11 cellular contexts compared by ENCODE assay signal in genomic region chr2:86855981-86856380, GRCh38. TPM values are rescaled to one million over a fixed set of nuclear protein-coding genes. Genes with fewer than 3 reads are reported as not detected.
A peak's percentile ranks its signal among the peaks of the same experiment; 100 is the strongest.
DNase-seq lines count a peak whose midpoint lies in the region; ATAC-seq and TF ChIP-seq lines count a peak whose summit lies in the region.
"Not testable (repeated sequence)": the region's sequence is repeated elsewhere in the genome, so short reads cannot be mapped to it uniquely, and the experiment has no call there.
"Had no signal": no experiment of that assay in that cellular context is flagged by ENCODE, and none has a peak within 500 bp of the region (broad histone marks: within the 10 kb centered on the region; RNA-seq: fewer than 3 reads in every experiment).

No MANE protein-coding gene starts in this region.

- H3K4me1 ChIP-seq in cardiac muscle cell (ENCODE audit: low read depth); lower lobe of right lung: not testable (repeated sequence)

- not testable (repeated sequence) for H3K27me3 Mint-ChIP-seq in activated naive CD8-positive, alpha-beta T cell treated with anti-CD3 and anti-CD28 coated beads, Interleukin-2, amount 50 U/mL, for 24 hours; stimulated activated naive CD8-positive, alpha-beta T cell treated with anti-CD3 and anti-CD28 coated beads, Interleukin-15, Interleukin-2, amounts not matched to agents 100 ng/mL and 50 ng/mL, for 24 hours

- H3K36me3 Mint-ChIP-seq in activated naive CD8-positive, alpha-beta T cell treated with anti-CD3 and anti-CD28 coated beads, Interleukin-2, amount 50 U/mL, for 24 hours (ENCODE audit: low read depth) = peaks cover 25% of the 10 kb centered on the region
- H3K36me3 Mint-ChIP-seq in stimulated activated naive CD8-positive, alpha-beta T cell treated with anti-CD3 and anti-CD28 coated beads, Interleukin-15, Interleukin-2, amounts not matched to agents 100 ng/mL and 50 ng/mL, for 24 hours (ENCODE audit: low read depth) = peaks cover 26% of the 10 kb centered on the region

- peaks cover 54% of the 10 kb centered on the region for H3K4me1 Mint-ChIP-seq in activated naive CD8-positive, alpha-beta T cell treated with anti-CD3 and anti-CD28 coated beads, Interleukin-2, amount 50 U/mL, for 24 hours
- peaks cover 51% of the 10 kb centered on the region for H3K4me1 Mint-ChIP-seq in stimulated activated naive CD8-positive, alpha-beta T cell treated with anti-CD3 and anti-CD28 coated beads, Interleukin-15, Interleukin-2, amounts not matched to agents 100 ng/mL and 50 ng/mL, for 24 hours (ENCODE audit: low read depth)

- intact Hi-C loops in lower lobe of right lung (cut with DNase I) = not testable (repeated sequence)

- not testable (repeated sequence) for H3K27ac ChIP-seq in cardiac muscle cell, lower lobe of right lung

- peak overlapping the region; percentile 80 for H3K27ac Mint-ChIP-seq in activated naive CD8-positive, alpha-beta T cell treated with anti-CD3 and anti-CD28 coated beads, Interleukin-2, amount 50 U/mL, for 24 hours
- peak overlapping the region; percentile 86 for H3K27ac Mint-ChIP-seq in stimulated activated naive CD8-positive, alpha-beta T cell treated with anti-CD3 and anti-CD28 coated beads, Interleukin-15, Interleukin-2, amounts not matched to agents 100 ng/mL and 50 ng/mL, for 24 hours

- peak; percentile 4 for DNase-seq in ELR (ENCODE audit: low read depth)
- peak; percentile 11 for DNase-seq in SK-MEL-5 (ENCODE audit: low read depth, low spot score)
- DNase-seq in activated naive CD8-positive, alpha-beta T cell treated with anti-CD3 and anti-CD28 coated beads, Interleukin-2, amount 50 U/mL, for 24 hours = not testable (repeated sequence)
- DNase-seq in cardiac fibroblast (ENCODE audit: low read depth in 2 of 2) = peak; percentile 30 to 44
- DNase-seq in cardiac muscle cell (ENCODE audit: low read depth in 1 of 2, low spot score in 1 of 2) = peak; percentile 65 to 71
- peak; percentile 60 for DNase-seq in lower lobe of right lung

- H3K4me3 ChIP-seq in cardiac fibroblast (replicated peaks in 1 of 2; ENCODE audit: low read depth in 2 of 2, low read length in 2 of 2); cardiac muscle cell; lower lobe of right lung: not testable (repeated sequence)

- peak overlapping the region; percentile 56 for H3K4me3 Mint-ChIP-seq in activated naive CD8-positive, alpha-beta T cell treated with anti-CD3 and anti-CD28 coated beads, Interleukin-2, amount 50 U/mL, for 24 hours
- peak overlapping the region; percentile 72 for H3K4me3 Mint-ChIP-seq in stimulated activated naive CD8-positive, alpha-beta T cell treated with anti-CD3 and anti-CD28 coated beads, Interleukin-15, Interleukin-2, amounts not matched to agents 100 ng/mL and 50 ng/mL, for 24 hours

- not testable (repeated sequence) for ATAC-seq in activated naive CD8-positive, alpha-beta T cell treated with anti-CD3 and anti-CD28 coated beads, Interleukin-2, amount 50 U/mL, for 24 hours
- ATAC-seq in lower lobe of right lung = peak; percentile 67 to 68

- H3K27me3 ChIP-seq in cardiac muscle cell = peaks cover 16% of the 10 kb centered on the region
- H3K27me3 ChIP-seq in lower lobe of right lung (ENCODE audit: low read depth) = not testable (repeated sequence)

- H3K9me3 ChIP-seq in cardiac muscle cell (ENCODE audit: low read depth); lower lobe of right lung: not testable (repeated sequence)

- not testable (repeated sequence) for TF ChIP-seq CTCF in cardiac fibroblast (IDR thresholded peaks at IDR 0.05; ENCODE audit: low read depth, low read length); cardiac muscle cell (IDR thresholded peaks at IDR 0.05; ENCODE audit: low read depth, low read length); lower lobe of right lung (IDR thresholded peaks at IDR 0.05)

- H3K36me3 ChIP-seq in cardiac muscle cell, lower lobe of right lung: not testable (repeated sequence)

- not testable (repeated sequence) for H3K9me3 Mint-ChIP-seq in activated naive CD8-positive, alpha-beta T cell treated with anti-CD3 and anti-CD28 coated beads, Interleukin-2, amount 50 U/mL, for 24 hours; stimulated activated naive CD8-positive, alpha-beta T cell treated with anti-CD3 and anti-CD28 coated beads, Interleukin-15, Interleukin-2, amounts not matched to agents 100 ng/mL and 50 ng/mL, for 24 hours

- in situ Hi-C loops in SK-MEL-5 (cut with HindIII; ENCODE audit: low pct_unique_long_range_greater_than_20kb, low sequenced_read_pairs) = not testable (repeated sequence)

RNA-seq across cellular contexts. Expression of gene CD8B, which starts 5.7 kb away (rescaled TPM):
- total RNA-seq in SK-MEL-5 (2014; rRNA removed; shearing (Covaris generic)) = not detected in 2 replicates
- polyA plus RNA-seq in SK-MEL-5 (2015; cell fraction: cytosol; rRNA removed) = not detected in 2 replicates
- polyA plus RNA-seq in SK-MEL-5 (2015; cell fraction: nucleus; rRNA removed) = not detected in 2 replicates
- total RNA-seq in cardiac muscle cell (not detected in 2 replicates), lower lobe of right lung (1.5 TPM)
- polyA plus RNA-seq in cardiac muscle cell = not detected in 2 replicates
- total RNA-seq: LHCN-M2, occipital lobe, PC-3, pulmonary artery endothelial cell had no signal
